ENCODE assay signal across 12 cellular contexts in genomic region chr16:4754865-4755264, GRCh38. TPM values are rescaled to one million over a fixed set of nuclear protein-coding genes. Genes with fewer than 3 reads are reported as not detected.
"Had no signal": no experiment of that assay in that cellular context is flagged by ENCODE, and none has a peak within 500 bp of the region (broad histone marks: within the 10 kb centered on the region; RNA-seq: fewer than 3 reads in every experiment).

No MANE protein-coding gene starts in this region.

- H3K4me3 ChIP-seq: GM23248, GM23338, HAP-1 had no signal

- DNase-seq: GM23248, GOT3, H7, H9, HCEC 1CT, HFFc6 had no signal

- H3K9ac ChIP-seq: GM23248 had no signal

- ATAC-seq: GM23338, HCT116 had no signal

- H3K4me1 ChIP-seq: HAP-1 had no signal

- H2AFZ ChIP-seq: GM23248, GM23338 had no signal

- FAIRE-seq: H1, H54 had no signal

- H3K27ac ChIP-seq: GM23248 had no signal

- H3K4me2 ChIP-seq: GM23338 had no signal

RNA-seq across cellular contexts. Expression of gene DNAAF8, which starts 20.5 kb away (rescaled TPM):
- total RNA-seq: H1 had no signal

RNA-seq across cellular contexts. Expression of gene SEPTIN12, which starts 33.3 kb away (rescaled TPM):
- total RNA-seq: GM23248, GM23338, H1, H4, H7, HFFc6 had no signal
- polyA plus RNA-seq: GM23248, GM23338 had no signal

RNA-seq across cellular contexts. Expression of gene SMIM22, which starts 40.3 kb away (rescaled TPM):
- total RNA-seq: GM23248, GM23338, H1, H4, H7, H9, HFFc6 had no signal
- polyA plus RNA-seq: GM23248, H1 had no signal
